Comparison of ENCODE assay signal across 23 cellular contexts in the genomic region with DNA sequence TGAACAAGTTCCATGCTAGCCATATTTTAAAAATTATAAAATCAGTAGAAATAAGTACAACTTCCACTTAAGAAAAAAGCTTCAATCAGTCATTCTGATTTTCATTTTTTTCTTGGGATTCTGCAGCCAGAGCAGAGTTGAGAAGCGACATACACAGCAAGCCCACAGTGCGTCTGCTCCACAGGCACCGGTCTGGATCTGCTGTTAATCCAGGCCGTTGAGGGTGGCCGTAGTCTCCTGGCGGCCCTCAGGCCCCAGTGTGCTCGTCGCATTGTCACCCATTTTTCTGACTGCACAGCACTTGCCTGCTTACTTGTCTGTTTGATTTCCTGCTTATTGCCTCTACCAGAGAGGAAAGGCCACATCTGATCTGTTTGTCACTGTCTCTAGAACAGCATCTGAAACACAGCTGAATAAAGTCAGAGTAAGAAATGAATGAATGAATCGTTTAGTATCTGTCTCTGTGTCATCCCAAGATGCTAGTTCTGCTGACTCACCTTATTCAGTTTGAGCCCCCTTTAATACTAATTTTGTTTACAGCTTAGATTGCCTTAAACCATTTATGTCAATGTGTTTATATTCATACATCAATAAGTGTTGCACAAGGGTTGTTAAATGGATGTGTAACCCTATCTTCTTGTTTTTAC. TPM values are rescaled to one million over a fixed set of nuclear protein-coding genes. Genes with fewer than 3 reads are reported as not detected.
"Had no signal": no experiment of that assay in that cellular context is flagged by ENCODE, and none has a peak within 500 bp of the region (broad histone marks: within the 10 kb centered on the region; RNA-seq: fewer than 3 reads in every experiment).

No MANE protein-coding gene starts in this region.

- DNase-seq: activated CD4-positive, alpha-beta T cell treated with anti-CD3 and anti-CD28 coated beads for 1 hour; activated CD8-positive, alpha-beta memory T cell treated with anti-CD3 and anti-CD28 coated beads, Interleukin-2, amount 10 ng/mL, durations not matched to agents 7 days and 5 days; activated CD8-positive, alpha-beta T cell treated with anti-CD3 and anti-CD28 coated beads, Interleukin-2, amount 10 ng/mL, durations not matched to agents 7 days and 5 days; activated T-cell treated with anti-CD3 and anti-CD28 coated beads, Interleukin-2, amount 50 U/mL, for 48 hours; central memory CD4-positive, alpha-beta T cell; endodermal cell; foreskin melanocyte; heart right ventricle; left ventricle myocardium inferior; ovary; stimulated activated CD4-positive, alpha-beta T cell treated with anti-CD3 and anti-CD28 coated beads, Interleukin-4, amount 100 ng/mL, for 24 hours; T-helper 2 cell had no signal

- H3K36me3 ChIP-seq: breast epithelium, esophagus muscularis mucosa, left ventricle myocardium inferior, neutrophil, ovary, tibial nerve had no signal

- H3K27me3 ChIP-seq: breast epithelium, esophagus muscularis mucosa, heart right ventricle, neutrophil, ovary, tibial nerve had no signal

- H3K9me3 ChIP-seq: breast epithelium, esophagus muscularis mucosa, heart right ventricle, left ventricle myocardium inferior, neutrophil, ovary, tibial nerve had no signal

- H3K4me3 ChIP-seq: breast epithelium, esophagus muscularis mucosa, heart right ventricle, left ventricle myocardium inferior, lung, ovary, skin epidermis, tibial nerve had no signal

- H3K27ac ChIP-seq: breast epithelium, heart right ventricle, left ventricle myocardium inferior, neutrophil, ovary, tibial nerve had no signal

- H3K4me1 ChIP-seq: breast epithelium had no signal

RNA-seq across cellular contexts. Expression of a gene that starts 11.6 kb away (rescaled TPM):
- total RNA-seq: activated CD8-positive, alpha-beta memory T cell treated with anti-CD3 and anti-CD28 coated beads, Interleukin-2, amount 10 ng/mL, durations not matched to agents 7 days and 5 days; activated CD8-positive, alpha-beta T cell treated with anti-CD3 and anti-CD28 coated beads, Interleukin-2, amount 10 ng/mL, durations not matched to agents 7 days and 5 days; activated T-helper 2 cell treated with anti-CD3 and anti-CD28 coated beads, Interferon-gamma antibody, Interleukin-2, Interleukin-4, amounts not matched to agents 10 μg/mL and 5 μg/mL and 100 μg/mL, durations not matched to agents 14 hours and 24 hours and 36 hours; endodermal cell; glomerular endothelial cell; progenitor cell of endocrine pancreas; renal cortical epithelial cell; WTC11 had no signal

RNA-seq across cellular contexts. Expression of a gene that starts 41.9 kb away (rescaled TPM):
- total RNA-seq: activated CD8-positive, alpha-beta memory T cell treated with anti-CD3 and anti-CD28 coated beads, Interleukin-2, amount 10 ng/mL, durations not matched to agents 7 days and 5 days; activated CD8-positive, alpha-beta T cell treated with anti-CD3 and anti-CD28 coated beads, Interleukin-2, amount 10 ng/mL, durations not matched to agents 7 days and 5 days; activated T-helper 2 cell treated with anti-CD3 and anti-CD28 coated beads, Interferon-gamma antibody, Interleukin-2, Interleukin-4, amounts not matched to agents 10 μg/mL and 5 μg/mL and 100 μg/mL, durations not matched to agents 14 hours and 24 hours and 36 hours; glomerular endothelial cell; WTC11 had no signal
